Comparison of ENCODE assay signal across 8 cellular contexts in genomic region chr2:230327418-230328154, GRCh38. TPM values are rescaled to one million over a fixed set of nuclear protein-coding genes. Genes with fewer than 3 reads are reported as not detected.
DNase-seq lines count a peak whose midpoint lies in the region; ATAC-seq, FAIRE-seq and TF ChIP-seq lines count a peak whose summit lies in the region.

No MANE protein-coding gene starts in this region.

- H3K79me2 ChIP-seq in GM12878 (ENCODE audit: control insufficient read depth, insufficient read depth, low read length) = peaks cover 8% of the 10 kb centered on the region

- in situ Hi-C loops in GM12878 (cut with MboI) = no loop called here

- H3K27me3 ChIP-seq in MG63 = no peaks in the 10 kb centered on the region
- H3K27me3 ChIP-seq in GM12878 (replicated peaks in 1 of 2; ENCODE audit: control insufficient read depth in 2 of 2, insufficient read depth in 2 of 2, low read length in 1 of 2) = no peaks in the 10 kb centered on the region
- H3K27me3 ChIP-seq in mononuclear cell (ENCODE audit: insufficient read depth, low read length) = no peaks in the 10 kb centered on the region

- peak overlapping the region; percentile 84 for H3K4me3 ChIP-seq in GM12865 (ENCODE audit: low read depth, low read length)
- H3K4me3 ChIP-seq in MG63 = peak overlapping the region; percentile 54
- peak overlapping the region; percentile 78 for H3K4me3 ChIP-seq in GM12878
- H3K4me3 ChIP-seq in mononuclear cell (ENCODE audit: low read length) = peak overlapping the region; percentile 47

- CTCF ChIA-PET in GM12878 (lab: Yijun Ruan, JAX) = interaction anchor here (0.6 to 2.3 kb wide), 11 partner anchors 9 to 319 kb away, joined by 3 to 8 read pairs (median 3); no protein-coding TSS in a partner anchor

- peak overlapping the region; percentile 87 for H3K9ac ChIP-seq in GM12878 (ENCODE audit: control insufficient read depth, insufficient read depth, low read length)

- H3K9me3 ChIP-seq in MG63 (no peaks in the 10 kb centered on the region), GM12878 (replicated peaks; ENCODE audit: control insufficient read depth, insufficient read depth, low read length) (no peaks in the 10 kb centered on the region; the same call in 1 of the 3 replicates), mononuclear cell (ENCODE audit: low read depth, low read length) (no peaks in the 10 kb centered on the region)

- SMC1A ChIA-PET in GM12878 (lab: Charles Lee; ENCODE audit: uncharacterized antibody, unreplicated experiment) = interaction anchor here (0.7 to 4.0 kb wide), 24 partner anchors 10 to 288 kb away, joined by 3 to 23 read pairs (median 4); partner anchors contain the start of genes SP110 and SP140

- POLR2A ChIA-PET in GM12878 (lab: Charles Lee) = interaction anchor here (0.6 to 2.4 kb wide), 11 partner anchors 9 to 260 kb away, joined by 3 to 12 read pairs (median 5); partner anchors contain the start of genes SP100 and SP140

- no peak for TF ChIP-seq CTCF in GM12865 (IDR thresholded peaks at IDR 0.05; ENCODE audit: insufficient read depth, low read depth, low read length, missing control alignments)
- TF ChIP-seq CTCF in GM12878 (IDR thresholded peaks at IDR 0.05 in 2 of 3, conservative IDR thresholded peaks at IDR 0.05 in 1 of 3; ENCODE audit: control insufficient read depth in 2 of 3, extremely low read depth in 1 of 3, insufficient read depth in 1 of 3, low read depth in 3 of 3, low read length in 3 of 3) = no peak

- no peaks in the 10 kb centered on the region for H3K4me1 ChIP-seq in GM12878 (ENCODE audit: control insufficient read depth, insufficient read depth, low read length)
- peaks cover 48% of the 10 kb centered on the region for H3K4me1 ChIP-seq in mononuclear cell (ENCODE audit: insufficient read depth, low read length)

- peaks cover 26% of the 10 kb centered on the region for H3K36me3 ChIP-seq in MG63
- H3K36me3 ChIP-seq in GM12878 (ENCODE audit: control insufficient read depth in 2 of 2, insufficient read depth in 2 of 2, low read length in 1 of 2) = no peaks in the 10 kb centered on the region

- TF ChIP-seq EP300 in GM12878 (IDR thresholded peaks at IDR 0.05; ENCODE audit: borderline replicate concordance in 1 of 2, control insufficient read depth in 1 of 2, low read depth in 2 of 2, low read length in 2 of 2) = no peak

- RAD21 ChIA-PET in GM12878 (lab: Charles Lee; ENCODE audit: unreplicated experiment) = interaction anchor here (1.0 to 2.1 kb wide), 18 partner anchors 9 to 283 kb away, joined by 3 to 14 read pairs (median 5); partner anchors contain the start of genes SP100, SP110 and SP140

- no peak for TF ChIP-seq RAD21 in GM12878 (IDR thresholded peaks at IDR 0.05; ENCODE audit: insufficient read depth, low read depth, low read length)

- no peaks in the 10 kb centered on the region for H4K20me1 ChIP-seq in GM12878 (ENCODE audit: control insufficient read depth, insufficient read depth)

- intact Hi-C loops in GM12878 (cut with micrococcal nuclease; ENCODE audit: unreplicated experiment) = loop anchor here (5.0 kb wide), 4 partner anchors 90 to 285 kb away; partner anchors contain the start of genes SP100 and SP140

- peak overlapping the region; percentile 87 for H2AFZ ChIP-seq in GM12878 (ENCODE audit: control insufficient read depth, low read depth, low read length)

- peak overlapping the region; percentile 96 for H3K27ac ChIP-seq in GM12878 (ENCODE audit: control insufficient read depth, insufficient read depth)

- H3K4me2 ChIP-seq in GM12878 (ENCODE audit: control insufficient read depth, insufficient read depth) = peak overlapping the region; percentile 96

- DNase-seq in GM12865 (ENCODE audit: low read depth) (peak; percentile 70), MG63 (no peak), GM12878 (ENCODE audit: low read depth, low spot score) (no peak), NCI-H1694 (lab: John Stamatoyannopoulos, UW) (no peak), glomerular visceral epithelial cell (ENCODE audit: extremely low spot score) (no peak), mesenteric fat pad (ENCODE audit: low spot score) (no peak)

- WGBS in GM12878 (ENCODE audit: insufficient coverage, insufficient replicate concordance, low lambda C conversion rate, missing lambda C conversion rate) = 13% methylated on average over 5 of the region's 5 CpGs

- no peak for TF ChIP-seq POLR2A in GM12878 (IDR thresholded peaks at IDR 0.05; ENCODE audit: low read depth, low read length)

- BruUV-seq in GM12878 (replicated peaks; lab: Mats Ljungman, UMichigan) = TSS peak; percentile 57

- ATAC-seq in GM21723 (IDR thresholded peaks at IDR 0.05; ENCODE audit: unreplicated experiment) (peak; percentile 69), GM12878 (peak; percentile 71)

- FAIRE-seq in GM12878 (lab: Jason Lieb, UNC) = peak; percentile 76

TF ChIP-seq in GM12878, 131 proteins besides CTCF, POLR2A, EP300 and RAD21 (continues in another document):
- TF ChIP-seq IKZF2 (IDR thresholded peaks at IDR 0.05) (0 out of 4 replicates have a peak, but pooled peaks have one; percentile 9 to 19), SUPT20H (IDR thresholded peaks at IDR 0.05; ENCODE audit: borderline replicate concordance, control insufficient read depth, low read depth, low read length) (no peak), MXI1 (IDR thresholded peaks at IDR 0.05; ENCODE audit: low read depth, low read length) (no peak), RUNX3 (IDR thresholded peaks at IDR 0.05; ENCODE audit: low read length) (peak; percentile 48), MTA2 (IDR thresholded peaks at IDR 0.05; ENCODE audit: low read depth) (no peak), ETV6 (conservative IDR thresholded peaks at IDR 0.05 in 1 of 2, IDR thresholded peaks at IDR 0.05 in 1 of 2; ENCODE audit: borderline replicate concordance in 1 of 2, low read depth in 1 of 2) (peak in 1 of 2 experiments; percentile 56; a peak in 1 of 4 replicates), JUNB (IDR thresholded peaks at IDR 0.05) (0 out of 2 replicates have a peak, but pooled peaks have one; percentile 4), FOXM1 (IDR thresholded peaks at IDR 0.05; ENCODE audit: low read depth, low read length) (0 out of 2 replicates have a peak, but pooled peaks have one; percentile 16), SPI1 (IDR thresholded peaks at IDR 0.05; ENCODE audit: borderline replicate concordance, insufficient read depth, low read depth, low read length) (peak; percentile 30; the same call in 1 of the 2 replicates)
- TF ChIP-seq, protein P1, sequence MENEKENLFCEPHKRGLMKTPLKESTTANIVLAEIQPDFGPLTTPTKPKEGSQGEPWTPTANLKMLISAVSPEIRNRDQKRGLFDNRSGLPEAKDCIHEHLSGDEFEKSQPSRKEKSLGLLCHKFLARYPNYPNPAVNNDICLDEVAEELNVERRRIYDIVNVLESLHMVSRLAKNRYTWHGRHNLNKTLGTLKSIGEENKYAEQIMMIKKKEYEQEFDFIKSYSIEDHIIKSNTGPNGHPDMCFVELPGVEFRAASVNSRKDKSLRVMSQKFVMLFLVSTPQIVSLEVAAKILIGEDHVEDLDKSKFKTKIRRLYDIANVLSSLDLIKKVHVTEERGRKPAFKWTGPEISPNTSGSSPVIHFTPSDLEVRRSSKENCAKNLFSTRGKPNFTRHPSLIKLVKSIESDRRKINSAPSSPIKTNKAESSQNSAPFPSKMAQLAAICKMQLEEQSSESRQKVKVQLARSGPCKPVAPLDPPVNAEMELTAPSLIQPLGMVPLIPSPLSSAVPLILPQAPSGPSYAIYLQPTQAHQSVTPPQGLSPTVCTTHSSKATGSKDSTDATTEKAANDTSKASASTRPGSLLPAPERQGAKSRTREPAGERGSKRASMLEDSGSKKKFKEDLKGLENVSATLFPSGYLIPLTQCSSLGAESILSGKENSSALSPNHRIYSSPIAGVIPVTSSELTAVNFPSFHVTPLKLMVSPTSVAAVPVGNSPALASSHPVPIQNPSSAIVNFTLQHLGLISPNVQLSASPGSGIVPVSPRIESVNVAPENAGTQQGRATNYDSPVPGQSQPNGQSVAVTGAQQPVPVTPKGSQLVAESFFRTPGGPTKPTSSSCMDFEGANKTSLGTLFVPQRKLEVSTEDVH (IDR thresholded peaks at IDR 0.05; ENCODE audit: low read depth, partially characterized antibody) = no peak

RNA-seq across cellular contexts. Expression of gene SP140L, which starts 0.6 kb away (rescaled TPM):
- total RNA-seq in MG63 (2014; rRNA removed; shearing (Covaris generic); ENCODE audit: low replicate concordance) = 3.8 and 4.7 TPM in 2 replicates
- 157 and 182 TPM in 2 replicates for total RNA-seq in GM12878 (2013; cell fraction: nucleolus; rRNA removed)
- total RNA-seq in GM12878 (2014; rRNA removed) (12.5 and 13.3 TPM in 2 replicates), GM12878 (2014; rRNA removed; fragmentation: Illumina TruSeq; extraction: Trizol) (21.1 and 21.4 TPM in 2 replicates), GM12878 (2021) (17.3 and 18.5 TPM in 2 replicates), mononuclear cell (53.8 TPM), mesenteric fat pad (15.6 TPM)
- polyA plus RNA-seq in GM12878 (2011; ENCODE audit: low read depth) = 16.1 TPM
- polyA plus RNA-seq in GM12878 (2011; rRNA removed) (25.6 and 33.0 TPM in 2 replicates), GM12878 (2014; fragmentation: Illumina TruSeq; extraction: Trizol) (28.6 and 28.7 TPM in 2 replicates), GM12878 (2014; fragmentation: Nextera tagmentation; extraction: Ambion mirVana) (1 to 10 TPM; 4.7 to 6.1 TPM), GM12878 (2014; rRNA removed) (17.0 and 18.3 TPM in 2 replicates), GM12878 (2016; fragmentation: Nextera tagmentation; extraction: Ambion mirVana) (10 to 100 TPM; 10.4 to 12.9 TPM)
- 15.0 and 16.0 TPM in 2 replicates for polyA plus RNA-seq in GM12878 (2011; cell fraction: cytosol; rRNA removed)
- polyA plus RNA-seq in GM12878 (2011; cell fraction: nucleus; rRNA removed) = 75.2 and 83.6 TPM in 2 replicates
- polyA plus RNA-seq in GM12878 (2012) = 21.2 TPM in 2 replicates
- polyA minus RNA-seq in GM12878 (2011; rRNA and poly(A)+ RNA removed) = 20.6 and 21.0 TPM in 2 replicates
- polyA minus RNA-seq in GM12878 (2011; cell fraction: cytosol; rRNA and poly(A)+ RNA removed) = 5.4 and 9.1 TPM in 2 replicates
- polyA minus RNA-seq in GM12878 (2011; cell fraction: nucleus; rRNA and poly(A)+ RNA removed) = 36.1 and 55.1 TPM in 2 replicates
